14 cellular contexts compared by ENCODE assay signal in genomic region chrX:74779175-74779574, GRCh38.
"Had no signal": no experiment of that assay in that cellular context is flagged by ENCODE, and none has a peak within 500 bp of the region (broad histone marks: within the 10 kb centered on the region; RNA-seq: fewer than 3 reads in every experiment).

No MANE protein-coding gene starts in this region.

- H3K27ac Mint-ChIP-seq: activated CD4-positive, alpha-beta memory T cell treated with anti-CD3 and anti-CD28 coated beads for 36 hours; activated naive CD8-positive, alpha-beta T cell; endodermal cell had no signal

- H3K9me3 Mint-ChIP-seq: activated CD4-positive, alpha-beta memory T cell treated with anti-CD3 and anti-CD28 coated beads for 36 hours had no signal

- ATAC-seq: esophagus mucosa had no signal

- H3K36me3 ChIP-seq: sigmoid colon, suprapubic skin, upper lobe of left lung had no signal

- H3K9me3 ChIP-seq: sigmoid colon, suprapubic skin, upper lobe of left lung had no signal

- H3K4me1 ChIP-seq: suprapubic skin, upper lobe of left lung had no signal

- H3K27me3 Mint-ChIP-seq: activated CD4-positive, alpha-beta memory T cell treated with anti-CD3 and anti-CD28 coated beads for 36 hours; activated naive CD8-positive, alpha-beta T cell had no signal

- H3K4me3 ChIP-seq: sigmoid colon, suprapubic skin, upper lobe of left lung had no signal

- DNase-seq: activated CD4-positive, alpha-beta memory T cell treated with anti-CD3 and anti-CD28 coated beads for 36 hours; activated gamma-delta T cell; activated T-cell treated with anti-CD3 and anti-CD28 coated beads, Interleukin-2, amount 50 U/mL, for 48 hours; amygdala; endodermal cell; kidney glomerular epithelial cell; sigmoid colon; stimulated activated CD4-positive, alpha-beta T cell treated with anti-CD3 and anti-CD28 coated beads, Interleukin-2, amount 100 ng/mL, for 48 hours; stimulated activated naive CD4-positive, alpha-beta T cell treated with Interleukin-2 at 50 U/mL for 16 hours; upper lobe of left lung had no signal

- H3K36me3 Mint-ChIP-seq: activated CD4-positive, alpha-beta memory T cell treated with anti-CD3 and anti-CD28 coated beads for 36 hours; activated naive CD8-positive, alpha-beta T cell had no signal

- H3K27ac ChIP-seq: sigmoid colon, suprapubic skin, upper lobe of left lung, VCaP had no signal

- H3K4me3 Mint-ChIP-seq: activated CD4-positive, alpha-beta memory T cell treated with anti-CD3 and anti-CD28 coated beads for 36 hours; activated naive CD8-positive, alpha-beta T cell; endodermal cell had no signal

- H3K27me3 ChIP-seq: sigmoid colon, suprapubic skin, upper lobe of left lung had no signal
